1 cellular context compared by ENCODE assay signal in the genomic region with DNA sequence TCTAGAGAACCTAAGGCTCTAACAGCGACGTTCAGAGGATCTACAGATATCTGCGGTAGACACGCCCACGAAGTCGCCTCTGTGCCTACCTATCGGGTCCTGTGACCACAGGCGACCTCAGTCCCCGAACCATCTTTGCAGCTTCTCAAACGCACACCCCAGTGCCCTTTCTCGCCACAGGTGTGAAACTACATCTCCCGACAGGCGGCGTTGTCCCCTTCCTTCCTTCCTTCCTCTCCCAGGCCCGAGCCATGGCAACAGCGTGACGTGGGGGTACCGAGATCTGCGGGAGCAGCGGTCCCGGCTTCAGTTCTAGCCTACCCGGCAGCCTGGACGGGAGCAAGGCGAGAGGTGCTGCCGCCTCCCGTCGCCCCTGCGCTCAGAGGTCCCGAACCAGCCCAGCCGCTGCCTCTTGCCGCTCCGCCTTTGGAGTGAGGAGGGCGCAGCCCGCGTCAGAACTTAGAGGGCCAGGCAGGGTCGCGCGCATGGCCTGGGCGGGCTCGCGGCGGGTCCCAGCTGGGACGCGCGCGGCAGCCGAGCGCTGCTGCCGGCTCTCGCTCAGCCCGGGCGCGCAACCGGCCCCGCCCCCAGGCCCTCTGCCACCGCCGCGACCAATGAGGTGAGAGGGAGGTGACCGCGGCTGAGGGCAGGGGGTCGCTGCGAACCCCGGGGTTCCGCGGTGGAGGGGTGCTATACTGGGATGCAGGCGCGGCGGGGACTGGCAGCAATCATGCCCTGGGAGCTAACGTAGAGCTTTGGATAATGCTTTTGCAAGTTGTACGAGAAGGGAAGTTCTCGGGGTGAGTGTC.
TF ChIP-seq lines count a peak whose summit lies in the region.

Gene COQ10A, plus strand, starts transcription at position 309 of the 809 bp plus-strand sequence. Its CDS starts 177 bp downstream, at position 486.

TF ChIP-seq in K562, 482 proteins besides CTCF, POLR2A, EP300 and RAD21 (continued from another document and continues in another):
- TF ChIP-seq MITF (IDR thresholded peaks at IDR 0.05) (no peak), ZNF217 (CRISPR knock-in tag; IDR thresholded peaks at IDR 0.05) (no peak), MTA1 (IDR thresholded peaks at IDR 0.05; ENCODE audit: borderline replicate concordance) (peak; percentile 21; the same call in 1 of the 2 replicates), DACH1 (IDR thresholded peaks at IDR 0.05; ENCODE audit: partially characterized antibody) (no peak), ATF7 (IDR thresholded peaks at IDR 0.05) (peak; percentile 88), TAL1 (IDR thresholded peaks at IDR 0.05) (no peak), NR1H2 (CRISPR knock-in tag; IDR thresholded peaks at IDR 0.05) (no peak), SOX6 (IDR thresholded peaks at IDR 0.05) (peak; percentile 59; the same call in 1 of the 2 replicates), ZNF696 (CRISPR knock-in tag; conservative IDR thresholded peaks at IDR 0.05) (no peak), ZNF23 (CRISPR knock-in tag; IDR thresholded peaks at IDR 0.05) (no peak), CREB1 (IDR thresholded peaks at IDR 0.05) (peak; percentile 67; the same call in 1 of the 2 replicates), CREB1 (CRISPR knock-in tag; IDR thresholded peaks at IDR 0.05) (peak; percentile 91), GTF2F1 (IDR thresholded peaks at IDR 0.05; ENCODE audit: low read depth, low read length) (no peak), CCNT2 (IDR thresholded peaks at IDR 0.05; ENCODE audit: borderline replicate concordance, extremely low read depth, insufficient read length, low read depth, low read length) (peak; percentile 75), BCL6 (CRISPR knock-in tag; IDR thresholded peaks at IDR 0.05) (no peak), MGA (IDR thresholded peaks at IDR 0.05) (peak; percentile 38; the same call in 1 of the 2 replicates), CTBP1 (IDR thresholded peaks at IDR 0.05; ENCODE audit: borderline replicate concordance) (peak; percentile 98), ZNF79 (CRISPR knock-in tag; IDR thresholded peaks at IDR 0.05; ENCODE audit: low read depth) (no peak), ZNF165 (CRISPR knock-in tag; IDR thresholded peaks at IDR 0.05; ENCODE audit: borderline replicate concordance) (no peak), SMC3 (conservative IDR thresholded peaks at IDR 0.05; ENCODE audit: insufficient read depth, low read depth, low read length) (peak; percentile 24; the same call in 1 of the 2 replicates), SMAD1 (IDR thresholded peaks at IDR 0.05; ENCODE audit: low read depth, low read length, partially characterized antibody) (no peak), MYC (IDR thresholded peaks at IDR 0.05; ENCODE audit: low read depth, low read length) (peak; percentile 69; the same call in 1 of the 2 replicates), MYC (CRISPR knock-in tag; IDR thresholded peaks at IDR 0.05; ENCODE audit: borderline replicate concordance, low read depth) (no peak), BRCA1 (IDR thresholded peaks at IDR 0.05) (no peak), BRCA1 (CRISPR knock-in tag; IDR thresholded peaks at IDR 0.05) (no peak), CHCHD3 (CRISPR knock-in tag; IDR thresholded peaks at IDR 0.05) (no peak), SLC30A9 (CRISPR knock-in tag; IDR thresholded peaks at IDR 0.05) (no peak)
- TF ChIP-seq, protein P1, sequence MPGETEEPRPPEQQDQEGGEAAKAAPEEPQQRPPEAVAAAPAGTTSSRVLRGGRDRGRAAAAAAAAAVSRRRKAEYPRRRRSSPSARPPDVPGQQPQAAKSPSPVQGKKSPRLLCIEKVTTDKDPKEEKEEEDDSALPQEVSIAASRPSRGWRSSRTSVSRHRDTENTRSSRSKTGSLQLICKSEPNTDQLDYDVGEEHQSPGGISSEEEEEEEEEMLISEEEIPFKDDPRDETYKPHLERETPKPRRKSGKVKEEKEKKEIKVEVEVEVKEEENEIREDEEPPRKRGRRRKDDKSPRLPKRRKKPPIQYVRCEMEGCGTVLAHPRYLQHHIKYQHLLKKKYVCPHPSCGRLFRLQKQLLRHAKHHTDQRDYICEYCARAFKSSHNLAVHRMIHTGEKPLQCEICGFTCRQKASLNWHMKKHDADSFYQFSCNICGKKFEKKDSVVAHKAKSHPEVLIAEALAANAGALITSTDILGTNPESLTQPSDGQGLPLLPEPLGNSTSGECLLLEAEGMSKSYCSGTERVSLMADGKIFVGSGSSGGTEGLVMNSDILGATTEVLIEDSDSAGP (CRISPR knock-in tag; IDR thresholded peaks at IDR 0.05) = peak; percentile 60; the same call in 1 of the 2 replicates
- TF ChIP-seq, protein P2, sequence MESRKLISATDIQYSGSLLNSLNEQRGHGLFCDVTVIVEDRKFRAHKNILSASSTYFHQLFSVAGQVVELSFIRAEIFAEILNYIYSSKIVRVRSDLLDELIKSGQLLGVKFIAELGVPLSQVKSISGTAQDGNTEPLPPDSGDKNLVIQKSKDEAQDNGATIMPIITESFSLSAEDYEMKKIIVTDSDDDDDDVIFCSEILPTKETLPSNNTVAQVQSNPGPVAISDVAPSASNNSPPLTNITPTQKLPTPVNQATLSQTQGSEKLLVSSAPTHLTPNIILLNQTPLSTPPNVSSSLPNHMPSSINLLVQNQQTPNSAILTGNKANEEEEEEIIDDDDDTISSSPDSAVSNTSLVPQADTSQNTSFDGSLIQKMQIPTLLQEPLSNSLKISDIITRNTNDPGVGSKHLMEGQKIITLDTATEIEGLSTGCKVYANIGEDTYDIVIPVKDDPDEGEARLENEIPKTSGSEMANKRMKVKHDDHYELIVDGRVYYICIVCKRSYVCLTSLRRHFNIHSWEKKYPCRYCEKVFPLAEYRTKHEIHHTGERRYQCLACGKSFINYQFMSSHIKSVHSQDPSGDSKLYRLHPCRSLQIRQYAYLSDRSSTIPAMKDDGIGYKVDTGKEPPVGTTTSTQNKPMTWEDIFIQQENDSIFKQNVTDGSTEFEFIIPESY (CRISPR knock-in tag; IDR thresholded peaks at IDR 0.05) = no peak; the same call in 1 of the 2 replicates
- TF ChIP-seq, protein P3, sequence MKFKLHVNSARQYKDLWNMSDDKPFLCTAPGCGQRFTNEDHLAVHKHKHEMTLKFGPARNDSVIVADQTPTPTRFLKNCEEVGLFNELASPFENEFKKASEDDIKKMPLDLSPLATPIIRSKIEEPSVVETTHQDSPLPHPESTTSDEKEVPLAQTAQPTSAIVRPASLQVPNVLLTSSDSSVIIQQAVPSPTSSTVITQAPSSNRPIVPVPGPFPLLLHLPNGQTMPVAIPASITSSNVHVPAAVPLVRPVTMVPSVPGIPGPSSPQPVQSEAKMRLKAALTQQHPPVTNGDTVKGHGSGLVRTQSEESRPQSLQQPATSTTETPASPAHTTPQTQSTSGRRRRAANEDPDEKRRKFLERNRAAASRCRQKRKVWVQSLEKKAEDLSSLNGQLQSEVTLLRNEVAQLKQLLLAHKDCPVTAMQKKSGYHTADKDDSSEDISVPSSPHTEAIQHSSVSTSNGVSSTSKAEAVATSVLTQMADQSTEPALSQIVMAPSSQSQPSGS (CRISPR knock-in tag; IDR thresholded peaks at IDR 0.05) = no peak
